23 cellular contexts compared by ENCODE assay signal in the genomic region with DNA sequence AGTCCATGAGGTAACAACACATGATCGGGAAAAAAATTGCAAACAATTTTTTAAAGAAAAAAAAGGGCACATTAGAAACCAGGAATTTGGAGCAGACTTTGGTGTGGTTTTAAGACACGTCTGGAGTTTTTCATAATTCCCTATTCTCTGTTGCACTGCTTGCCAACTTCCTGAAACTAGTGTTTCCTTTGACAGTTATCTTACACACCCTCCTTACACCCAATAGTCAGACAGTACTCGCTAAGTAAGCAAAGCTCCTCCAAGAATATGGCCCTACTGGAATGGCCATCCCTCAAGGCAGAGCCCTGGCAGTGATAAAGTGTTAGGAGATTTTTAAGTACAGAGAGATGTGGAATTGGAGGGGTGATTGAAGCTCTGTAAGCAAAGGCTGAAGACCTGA.
A peak's percentile ranks its signal among the peaks of the same experiment; 100 is the strongest.
DNase-seq lines count a peak whose midpoint lies in the region; ATAC-seq and TF ChIP-seq lines count a peak whose summit lies in the region.
"Had no signal": no experiment of that assay in that cellular context is flagged by ENCODE, and none has a peak within 500 bp of the region (broad histone marks: within the 10 kb centered on the region; RNA-seq: fewer than 3 reads in every experiment).

No MANE protein-coding gene starts in this region.

- DNase-seq in Kasumi-1 (lab: John Stamatoyannopoulos, UW) (peak; percentile 12 to 28), heart left ventricle (no peak), glomerular visceral epithelial cell (ENCODE audit: extremely low spot score) (no peak)
- no peak for DNase-seq in natural killer cell treated with Interleukin-12 subunit alpha and Interleukin-12 subunit beta and Interleukin-15 and Interleukin-18, amount 100 ng/mL, for 72 hours (ENCODE audit: low spot score)
- DNase-seq in activated naive CD8-positive, alpha-beta T cell treated with anti-CD3 and anti-CD28 coated beads, Interleukin-2, amount 50 U/mL, for 24 hours = no peak
- DNase-seq: activated CD4-positive, alpha-beta T cell treated with anti-CD3 and anti-CD28 coated beads, Interleukin-2, amount 50 U/mL, for 1 hour; activated naive CD4-positive, alpha-beta T cell; activated T-cell treated with anti-CD3 and anti-CD28 coated beads for 4 hours; cerebellar nuclear complex; effector CD8-positive, alpha-beta T cell; head of caudate nucleus; NCI-H1105 treated with DMSO at 0.1 percent for 48 hours; NCI-H524; T-helper 1 cell had no signal

- TF ChIP-seq CTCF in heart left ventricle (IDR thresholded peaks at IDR 0.05) = no peak

- ATAC-seq in heart left ventricle = peak; percentile 68 to 87 (median 82)
- no peak for ATAC-seq in natural killer cell treated with Interleukin-12 subunit alpha and Interleukin-12 subunit beta and Interleukin-15 and Interleukin-18, amount 100 ng/mL, for 72 hours
- no peak for ATAC-seq in HG02642 (IDR thresholded peaks at IDR 0.05; ENCODE audit: poor library complexity, unreplicated experiment)
- no peak for ATAC-seq in activated naive CD8-positive, alpha-beta T cell treated with anti-CD3 and anti-CD28 coated beads, Interleukin-2, amount 50 U/mL, for 24 hours
- ATAC-seq: esophagus mucosa, HCT116, K562 had no signal

- H3K4me3 ChIP-seq in BLaER1 treated with 17β-estradiol and CSF1 and Interleukin-3, amounts not matched to agents 10 nM and 100 nM = no peak overlapping the region
- no peak overlapping the region for H3K4me3 ChIP-seq in heart left ventricle
- no peak overlapping the region for H3K4me3 ChIP-seq in skin epidermis
- H3K4me3 ChIP-seq: K562, suprapubic skin had no signal

- intact Hi-C loops in heart left ventricle (cut with DNase I) = no loop called here

- no peaks in the 10 kb centered on the region for H3K27me3 Mint-ChIP-seq in natural killer cell treated with Interleukin-12 subunit alpha and Interleukin-12 subunit beta and Interleukin-15 and Interleukin-18, amount 100 ng/mL, for 72 hours
- no peaks in the 10 kb centered on the region for H3K27me3 Mint-ChIP-seq in activated naive CD8-positive, alpha-beta T cell treated with anti-CD3 and anti-CD28 coated beads, Interleukin-2, amount 50 U/mL, for 24 hours

- H3K36me3 Mint-ChIP-seq in natural killer cell treated with Interleukin-12 subunit alpha and Interleukin-12 subunit beta and Interleukin-15 and Interleukin-18, amount 100 ng/mL, for 72 hours = peaks cover 12% of the 10 kb centered on the region
- H3K36me3 Mint-ChIP-seq in activated naive CD8-positive, alpha-beta T cell treated with anti-CD3 and anti-CD28 coated beads, Interleukin-2, amount 50 U/mL, for 24 hours (ENCODE audit: low read depth) = peaks cover 8% of the 10 kb centered on the region

- no peak overlapping the region for H3K9ac ChIP-seq in BLaER1 treated with 17β-estradiol and CSF1 and Interleukin-3, amounts not matched to agents 10 nM and 100 nM
- H3K9ac ChIP-seq: parathyroid adenoma had no signal

- TF ChIP-seq POLR2A in heart left ventricle (IDR thresholded peaks at IDR 0.05) = no peak

- H3K9me3 Mint-ChIP-seq in natural killer cell treated with Interleukin-12 subunit alpha and Interleukin-12 subunit beta and Interleukin-15 and Interleukin-18, amount 100 ng/mL, for 72 hours = peaks cover 7% of the 10 kb centered on the region
- peaks cover 26% of the 10 kb centered on the region for H3K9me3 Mint-ChIP-seq in activated naive CD8-positive, alpha-beta T cell treated with anti-CD3 and anti-CD28 coated beads, Interleukin-2, amount 50 U/mL, for 24 hours

- WGBS in heart left ventricle, 4 donors = 66 to 71% (median 68%) methylated on average over 3 of the region's 3 CpGs

- no peaks in the 10 kb centered on the region for H3K27me3 ChIP-seq in BLaER1 treated with 17β-estradiol and CSF1 and Interleukin-3, amounts not matched to agents 10 nM and 100 nM
- H3K27me3 ChIP-seq in heart left ventricle = no peaks in the 10 kb centered on the region
- H3K27me3 ChIP-seq: suprapubic skin had no signal

- H3K4me2 ChIP-seq in BLaER1 treated with 17β-estradiol and CSF1 and Interleukin-3, amounts not matched to agents 10 nM and 100 nM = peak overlapping the region in 7 of 11 experiments; percentile 10 to 86 (median 58); a peak in 10 of 22 replicates

- no peak overlapping the region for H3K4me3 Mint-ChIP-seq in natural killer cell treated with Interleukin-12 subunit alpha and Interleukin-12 subunit beta and Interleukin-15 and Interleukin-18, amount 100 ng/mL, for 72 hours
- H3K4me3 Mint-ChIP-seq in activated naive CD8-positive, alpha-beta T cell treated with anti-CD3 and anti-CD28 coated beads, Interleukin-2, amount 50 U/mL, for 24 hours = no peak overlapping the region

- H3K9me3 ChIP-seq in BLaER1 treated with 17β-estradiol and CSF1 and Interleukin-3, amounts not matched to agents 10 nM and 100 nM (replicated peaks in 1 of 11) = peaks cover 19 to 33% (median 27%) of the 10 kb centered on the region in 11 experiments
- H3K9me3 ChIP-seq in heart left ventricle = peaks cover 0 to 25% (median 7%) of the 10 kb centered on the region in 12 donors

- H3K36me3 ChIP-seq in BLaER1 treated with 17β-estradiol and CSF1 and Interleukin-3, amounts not matched to agents 10 nM and 100 nM = no peaks in the 10 kb centered on the region
- no peaks in the 10 kb centered on the region for H3K36me3 ChIP-seq in heart left ventricle
- H3K36me3 ChIP-seq: suprapubic skin had no signal

- no peaks in the 10 kb centered on the region for H4K20me1 ChIP-seq in BLaER1 treated with 17β-estradiol and CSF1 and Interleukin-3, amounts not matched to agents 10 nM and 100 nM

- H3K27ac Mint-ChIP-seq in natural killer cell treated with Interleukin-12 subunit alpha and Interleukin-12 subunit beta and Interleukin-15 and Interleukin-18, amount 100 ng/mL, for 72 hours = no peak overlapping the region
- no peak overlapping the region for H3K27ac Mint-ChIP-seq in activated naive CD8-positive, alpha-beta T cell treated with anti-CD3 and anti-CD28 coated beads, Interleukin-2, amount 50 U/mL, for 24 hours

- peak overlapping the region in 5 of 11 experiments; percentile 17 to 51 (median 26); a peak in 6 of 22 replicates for H3K27ac ChIP-seq in BLaER1 treated with 17β-estradiol and CSF1 and Interleukin-3, amounts not matched to agents 10 nM and 100 nM
- H3K27ac ChIP-seq in heart left ventricle = peak overlapping the region in 5 of 12 donors; percentile 46 to 74 (median 52)
- H3K27ac ChIP-seq in skin epidermis = peak overlapping the region in 11 of 21 experiments; percentile 13 to 64 (median 29)
- H3K27ac ChIP-seq: parathyroid adenoma, suprapubic skin, VCaP had no signal

- H3K4me1 Mint-ChIP-seq in natural killer cell treated with Interleukin-12 subunit alpha and Interleukin-12 subunit beta and Interleukin-15 and Interleukin-18, amount 100 ng/mL, for 72 hours (ENCODE audit: low read depth in 2 of 2) = peaks cover 14 to 15% of the 10 kb centered on the region in 2 donors
- no peaks in the 10 kb centered on the region for H3K4me1 Mint-ChIP-seq in activated naive CD8-positive, alpha-beta T cell treated with anti-CD3 and anti-CD28 coated beads, Interleukin-2, amount 50 U/mL, for 24 hours

- peaks cover 0 to 38% (median 18%) of the 10 kb centered on the region in 10 experiments; a peak in 11 of 20 replicates for H3K4me1 ChIP-seq in BLaER1 treated with 17β-estradiol and CSF1 and Interleukin-3, amounts not matched to agents 10 nM and 100 nM
- peaks cover 0 to 31% (median 7%) of the 10 kb centered on the region in 12 donors for H3K4me1 ChIP-seq in heart left ventricle
- H3K4me1 ChIP-seq: parathyroid adenoma, suprapubic skin had no signal

Comparison
In these comparisons a context has a peak if more than half of its experiments do, and no peak if none do; other contexts are left out.
1. DNase-seq: peak in Kasumi-1 (2 of 2); none in heart left ventricle (0 of 5), glomerular visceral epithelial cell (single experiment), natural killer cell treated with Interleukin-12 subunit alpha and Interleukin-12 subunit beta and Interleukin-15 and Interleukin-18, amount 100 ng/mL, for 72 hours (single experiment) and activated naive CD8-positive, alpha-beta T cell treated with anti-CD3 and anti-CD28 coated beads, Interleukin-2, amount 50 U/mL, for 24 hours (single experiment).
2. ATAC-seq: peak in heart left ventricle (4 of 4); none in natural killer cell treated with Interleukin-12 subunit alpha and Interleukin-12 subunit beta and Interleukin-15 and Interleukin-18, amount 100 ng/mL, for 72 hours (0 of 2), HG02642 (single experiment) and activated naive CD8-positive, alpha-beta T cell treated with anti-CD3 and anti-CD28 coated beads, Interleukin-2, amount 50 U/mL, for 24 hours (single experiment).